In genomic region chr1:229254910-229255541, GRCh38 we compare ENCODE assay signal across 8 cellular contexts. TPM values are rescaled to one million over a fixed set of nuclear protein-coding genes. Genes with fewer than 3 reads are reported as not detected.
A peak's percentile ranks its signal among the peaks of the same experiment; 100 is the strongest.
DNase-seq lines count a peak whose midpoint lies in the region; ATAC-seq and TF ChIP-seq lines count a peak whose summit lies in the region.

No MANE protein-coding gene starts in this region.

- H3K9me3 ChIP-seq in right cardiac atrium (ENCODE audit: control insufficient read depth, low read length) (no peaks in the 10 kb centered on the region), mammary epithelial cell (replicated peaks; ENCODE audit: insufficient read depth, low read length) (no peaks in the 10 kb centered on the region), parathyroid adenoma (ENCODE audit: control insufficient read depth, low read length) (no peaks in the 10 kb centered on the region)

- dilution Hi-C loops in mammary epithelial cell (cut with HindIII; ENCODE audit: low sequenced_read_pairs) = loop anchor here (25.0 kb wide), 1 partner anchor 232 kb away; no protein-coding TSS in a partner anchor

- no peak overlapping the region for H2AFZ ChIP-seq in mammary epithelial cell (ENCODE audit: low read depth, low read length)
- no peak overlapping the region for H2AFZ ChIP-seq in parathyroid adenoma

- H3K79me2 ChIP-seq in mammary epithelial cell (ENCODE audit: insufficient read depth, low read length) = no peaks in the 10 kb centered on the region
- no peaks in the 10 kb centered on the region for H3K79me2 ChIP-seq in parathyroid adenoma

- intact Hi-C loops in Right ventricle myocardium superior (cut with DNase I) = loop anchor here (5.0 to 10.0 kb wide), 2 partner anchors 87 to 590 kb away; partner anchors contain the start of gene CCSAP
- intact Hi-C loops in right cardiac atrium (cut with DNase I) = loop anchor here in 3 of 4 donors (5.0 kb wide), 1 partner anchor 227 kb away; no protein-coding TSS in a partner anchor
- intact Hi-C loops in mammary epithelial cell (cut with micrococcal nuclease) = loop anchor here (1.0 kb wide), 3 partner anchors 520 to 591 kb away; partner anchors contain the start of gene RHOU

- H3K4me3 ChIP-seq in right cardiac atrium (ENCODE audit: low read length) (no peak overlapping the region), mammary epithelial cell (replicated peaks in 1 of 3; ENCODE audit: insufficient read depth in 1 of 3, low read depth in 2 of 3, low read length in 3 of 3) (no peak overlapping the region), parathyroid adenoma (ENCODE audit: low read depth, low read length) (no peak overlapping the region)

- no peak overlapping the region for H3K27ac ChIP-seq in right cardiac atrium (ENCODE audit: low read length)
- no peak overlapping the region for H3K27ac ChIP-seq in mammary epithelial cell (ENCODE audit: insufficient read depth, low read depth, low read length)
- no peak overlapping the region for H3K27ac ChIP-seq in parathyroid adenoma

- CTCF ChIA-PET in mammary epithelial cell (lab: Charles Lee; ENCODE audit: low non-redundant PET) = interaction anchor here (0.5 to 0.7 kb wide), 7 partner anchors 10 to 591 kb away, joined by 3 to 5 read pairs (median 3); no protein-coding TSS in a partner anchor

- in situ Hi-C loops in mammary epithelial cell (cut with MboI; ENCODE audit: low sequenced_read_pairs in 2 of 2) = loop anchor here (5.0 to 25.0 kb wide), 4 partner anchors 227 to 1057 kb away; no protein-coding TSS in a partner anchor

- no TSS peak for BruUV-seq in mammary epithelial cell (replicated peaks; lab: Mats Ljungman, UMichigan)

- no peaks in the 10 kb centered on the region for H3K36me3 ChIP-seq in mammary epithelial cell (ENCODE audit: insufficient read depth, low read length)
- H3K36me3 ChIP-seq in parathyroid adenoma (ENCODE audit: control insufficient read depth, insufficient read depth, low read length) = no peaks in the 10 kb centered on the region

- H3K27me3 ChIP-seq in right cardiac atrium (ENCODE audit: control insufficient read depth, insufficient read depth) = no peaks in the 10 kb centered on the region
- no peaks in the 10 kb centered on the region for H3K27me3 ChIP-seq in mammary epithelial cell (ENCODE audit: insufficient read depth, low read length)
- no peaks in the 10 kb centered on the region for H3K27me3 ChIP-seq in parathyroid adenoma (ENCODE audit: control insufficient read depth, insufficient read depth, low read length)

- H3K4me1 ChIP-seq in right cardiac atrium (ENCODE audit: control insufficient read depth, insufficient read depth, low read length) (no peaks in the 10 kb centered on the region), mammary epithelial cell (ENCODE audit: insufficient read depth, low read length) (peaks cover 12% of the 10 kb centered on the region), parathyroid adenoma (no peaks in the 10 kb centered on the region)

- H3K4me2 ChIP-seq in mammary epithelial cell (ENCODE audit: insufficient read depth, low read depth, low read length) = no peak overlapping the region
- no peak overlapping the region for H3K4me2 ChIP-seq in parathyroid adenoma (ENCODE audit: low read length)

- H3K9ac ChIP-seq in mammary epithelial cell (ENCODE audit: insufficient read depth, low read length) (no peak overlapping the region), parathyroid adenoma (no peak overlapping the region)

- TF ChIP-seq CTCF in mammary epithelial cell (conservative IDR thresholded peaks at IDR 0.05 in 1 of 2, IDR thresholded peaks at IDR 0.05 in 1 of 2; ENCODE audit: extremely low read depth in 1 of 2, insufficient read depth in 1 of 2, low read depth in 1 of 2, low read length in 2 of 2) (peak; percentile 20 to 60), parathyroid adenoma (IDR thresholded peaks at IDR 0.05) (peak; percentile 30)

- H4K20me1 ChIP-seq in mammary epithelial cell (ENCODE audit: insufficient read depth, low read length) = no peaks in the 10 kb centered on the region

- DNase-seq in Right ventricle myocardium superior (no peak), right cardiac atrium (no peak), NCI-H510A (lab: John Stamatoyannopoulos, UW) (peak; percentile 8), mammary epithelial cell (no peak), occipital lobe (lab: John Stamatoyannopoulos, UW) (no peak)
- DNase-seq in stimulated activated CD4-positive, alpha-beta T cell treated with anti-CD3 and anti-CD28 coated beads, Interleukin-2, amount 100 ng/mL, for 24 hours = no peak

- peak; percentile 45 for ATAC-seq in Right ventricle myocardium superior (ENCODE audit: poor library complexity)
- no peak for ATAC-seq in right cardiac atrium
- no peak for ATAC-seq in GM19035 (IDR thresholded peaks at IDR 0.05; ENCODE audit: unreplicated experiment)

- WGBS in right cardiac atrium = 76% methylated on average over 1 of the region's 1 CpG
- WGBS in mammary epithelial cell (ENCODE audit: low coverage, missing lambda C conversion rate) = 65% methylated on average over 1 of the region's 1 CpG

RNA-seq across cellular contexts. Expression of gene RAB4A, which starts 15.9 kb away (rescaled TPM):
- total RNA-seq in Right ventricle myocardium superior (103 TPM), right cardiac atrium (100 to 1,000 TPM in 2 of 4 donors, 10 to 100 TPM in 2; 95.5 to 114 (median 103) TPM), mammary epithelial cell (10 to 100 TPM; 46.5 to 59.2 TPM), occipital lobe (46.5 TPM)
- polyA plus RNA-seq in right cardiac atrium (50.1 TPM), mammary epithelial cell (25.9 TPM)
- 16.5 TPM for polyA minus RNA-seq in mammary epithelial cell
